Comparison of ENCODE assay signal across 11 cellular contexts in the genomic region with DNA sequence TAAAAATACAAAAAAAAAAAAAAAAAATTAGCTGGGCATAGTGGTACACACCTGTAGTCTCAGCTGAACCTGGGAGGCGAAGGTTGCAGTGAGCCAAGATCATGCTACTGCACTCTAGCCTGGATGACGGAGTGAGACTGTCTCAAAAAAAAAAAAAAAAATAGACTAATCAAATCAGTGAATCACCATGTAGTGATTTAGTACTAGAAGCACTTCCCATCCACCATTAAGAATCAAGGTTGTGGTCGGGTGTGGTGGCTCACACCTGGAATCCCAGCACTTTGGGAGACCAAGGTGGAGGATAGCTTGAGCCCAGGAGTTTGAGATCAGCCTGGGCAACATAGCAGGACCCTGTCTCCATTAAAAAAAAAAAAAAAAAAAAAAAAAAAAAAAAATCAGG. TPM values are rescaled to one million over a fixed set of nuclear protein-coding genes. Genes with fewer than 3 reads are reported as not detected.
DNase-seq lines count a peak whose midpoint lies in the region; ATAC-seq, FAIRE-seq and TF ChIP-seq lines count a peak whose summit lies in the region.
"Not testable (repeated sequence)": the region's sequence is repeated elsewhere in the genome, so short reads cannot be mapped to it uniquely, and the experiment has no call there.
"Had no signal": no experiment of that assay in that cellular context is flagged by ENCODE, and none has a peak within 500 bp of the region (broad histone marks: within the 10 kb centered on the region; RNA-seq: fewer than 3 reads in every experiment).

No MANE protein-coding gene starts in this region.

- not testable (repeated sequence) for H3K4me1 ChIP-seq in foreskin keratinocyte

- FAIRE-seq in bronchial epithelial cell (lab: Jason Lieb, UNC), result not testable (repeated sequence)

- H3K27ac ChIP-seq in foreskin keratinocyte, result not testable (repeated sequence)

- DNase-seq in ELR (ENCODE audit: low read depth) (peak; percentile 20), M059J (ENCODE audit: low read depth) (peak; percentile 23), amniotic epithelial cell (ENCODE audit: low read depth) (peak; percentile 35), astrocyte of the hippocampus (ENCODE audit: low read depth, low spot score) (peak; percentile 6), bronchial epithelial cell (ENCODE audit: low read depth) (peak; percentile 18), foreskin keratinocyte (peak in 1 of 2 donors; percentile 71)

- not testable (repeated sequence) for H3K4me3 ChIP-seq in bronchial epithelial cell (ENCODE audit: low read depth, low read length)

- not testable (repeated sequence) for H3K27me3 ChIP-seq in bronchial epithelial cell (ENCODE audit: control insufficient read depth, insufficient read depth, low read length); foreskin keratinocyte

- H3K36me3 ChIP-seq in bronchial epithelial cell (ENCODE audit: control insufficient read depth, insufficient read depth, low read length), result not testable (repeated sequence)

- not testable (repeated sequence) for TF ChIP-seq CTCF in bronchial epithelial cell (IDR thresholded peaks at IDR 0.05; ENCODE audit: insufficient read depth, low read length, severe bottlenecking); foreskin keratinocyte (conservative IDR thresholded peaks at IDR 0.05)

- peak; percentile 57 for ATAC-seq in foreskin keratinocyte

RNA-seq across cellular contexts. Expression of a gene that starts 24.1 kb away (rescaled TPM):
- total RNA-seq in M059J (2014; rRNA removed; shearing (Covaris generic)), result 7.7 and 8.7 TPM in 2 replicates
- total RNA-seq in bronchial epithelial cell (1.1 and 1.7 TPM in 2 replicates), foreskin keratinocyte (2.9 and 3.9 TPM in 2 replicates)
- 2.9 and 4.1 TPM in 2 replicates for polyA plus RNA-seq in foreskin keratinocyte
- total RNA-seq: A172, Calu3, G401 had no signal
- polyA plus RNA-seq: A549 had no signal

RNA-seq across cellular contexts. Expression of a gene that starts 25.2 kb away (rescaled TPM):
- total RNA-seq in M059J (2014; rRNA removed; shearing (Covaris generic)), result 12.7 and 22.3 TPM in 2 replicates
- total RNA-seq in bronchial epithelial cell, result 17.6 and 18.6 TPM in 2 replicates
- total RNA-seq in foreskin keratinocyte, result 26.5 and 29.1 TPM in 2 replicates
- 15.6 and 18.1 TPM in 2 replicates for polyA plus RNA-seq in foreskin keratinocyte

RNA-seq across cellular contexts. Expression of a gene that starts 54.9 kb away (rescaled TPM):
- 0.15 TPM in 1 of 2 replicates, not detected in the other for total RNA-seq in M059J (2014; rRNA removed; shearing (Covaris generic))
- total RNA-seq in bronchial epithelial cell, result not detected in 2 replicates
- not detected in 2 replicates for total RNA-seq in foreskin keratinocyte
- 0.10 TPM in 1 of 2 replicates, not detected in the other for polyA plus RNA-seq in foreskin keratinocyte
- total RNA-seq: A172, Calu3, G401 had no signal
- polyA plus RNA-seq: A549, BJ had no signal
